13 cellular contexts compared by ENCODE assay signal in genomic region chr5:132782101-132782500, GRCh38. TPM values are rescaled to one million over a fixed set of nuclear protein-coding genes. Genes with fewer than 3 reads are reported as not detected.
DNase-seq lines count a peak whose midpoint lies in the region; ATAC-seq, FAIRE-seq and TF ChIP-seq lines count a peak whose summit lies in the region.
"Had no signal": no experiment of that assay in that cellular context is flagged by ENCODE, and none has a peak within 500 bp of the region (broad histone marks: within the 10 kb centered on the region; RNA-seq: fewer than 3 reads in every experiment).

No MANE protein-coding gene starts in this region.

- intact Hi-C loops in dorsolateral prefrontal cortex (cut with DNase I) = no loop called here

- DNase-seq in HCEC 1CT = peak; percentile 72
- DNase-seq in RCC 7860 (ENCODE audit: low spot score) = peak; percentile 50
- peak in 1 of 10 donors; percentile 41 for DNase-seq in dorsolateral prefrontal cortex
- peak; percentile 46 for DNase-seq in renal cortical epithelial cell (ENCODE audit: low read depth)
- DNase-seq in NCI-H128 (lab: John Stamatoyannopoulos, UW; ENCODE audit: unreplicated experiment) = no peak
- no peak for DNase-seq in SHP77 treated with DMSO at 0.1 percent for 48 hours (lab: John Stamatoyannopoulos, UW)
- no peak for DNase-seq in HAP-1 (ENCODE audit: low spot score in 2 of 2)
- DNase-seq: DMS 273 treated with DMSO at 0.1 percent for 48 hours; NCI-H2081 treated with DMSO at 0.1 percent for 48 hours; stimulated activated naive B cell treated with anti-CD40 and anti-IgM and Interleukin-4, amounts not matched to agents 10 μg/mL and 1 μg/mL and 100 μg/mL, for 72 hours had no signal

- no peaks in the 10 kb centered on the region for H3K36me3 ChIP-seq in HAP-1 (replicated peaks)
- H3K36me3 ChIP-seq: cardiac muscle cell had no signal

- TF ChIP-seq CTCF in dorsolateral prefrontal cortex (IDR thresholded peaks at IDR 0.05 in 54 of 56, conservative IDR thresholded peaks at IDR 0.05 in 2 of 56; ENCODE audit: low read depth in 1 of 56, partially characterized antibody in 56 of 56) = no peak

- ATAC-seq in HG03039 (IDR thresholded peaks at IDR 0.05; ENCODE audit: unreplicated experiment) = no peak
- ATAC-seq: stimulated activated naive B cell treated with anti-CD40 and anti-IgM and Interleukin-4, amounts not matched to agents 10 μg/mL and 1 μg/mL and 100 μg/mL, for 72 hours had no signal

- H3K9me3 ChIP-seq in HAP-1 = no peaks in the 10 kb centered on the region

- in situ Hi-C loops in HAP-1 (cut with MboI; ENCODE audit: low sequenced_read_pairs) = no loop called here

- H3K27ac ChIP-seq in dorsolateral prefrontal cortex = peak overlapping the region in 43 of 59 donors; percentile 2 to 99 (median 52)
- H3K27ac ChIP-seq: cardiac muscle cell, SK-N-MC had no signal

- H3K4me1 ChIP-seq in HAP-1 = no peaks in the 10 kb centered on the region; the same call in 1 of the 2 replicates

- no peaks in the 10 kb centered on the region for H3K27me3 ChIP-seq in dorsolateral prefrontal cortex
- H3K27me3 ChIP-seq in HAP-1 (ENCODE audit: low read depth) = no peaks in the 10 kb centered on the region

- no peak overlapping the region for H3K4me3 ChIP-seq in dorsolateral prefrontal cortex
- H3K4me3 ChIP-seq in HAP-1 = no peak overlapping the region
- H3K4me3 ChIP-seq: cardiac muscle cell, SK-N-MC had no signal

- FAIRE-seq in RCC 7860 (lab: Jason Lieb, UNC) = no peak

RNA-seq across cellular contexts. Expression of gene SEPTIN8, which starts 5.1 kb away (rescaled TPM):
- total RNA-seq in dorsolateral prefrontal cortex = 100 to 1,000 TPM; 221 to 622 (median 319) TPM
- 76.9 and 116 TPM in 2 replicates for total RNA-seq in renal cortical epithelial cell

RNA-seq across cellular contexts. Expression of gene SOWAHA, which starts 31.0 kb away (rescaled TPM):
- total RNA-seq in dorsolateral prefrontal cortex (100 to 1,000 TPM in 3 of 120 experiments, 10 to 100 TPM in 117; 15.4 to 106 (median 48.7) TPM), renal cortical epithelial cell (0.45 TPM in 1 of 2 replicates, not detected in the other)
- total RNA-seq: cardiac muscle cell had no signal

RNA-seq across cellular contexts. Expression of gene CCNI2, which starts 34.9 kb away (rescaled TPM):
- total RNA-seq in dorsolateral prefrontal cortex (1 to 10 TPM in 83 of 120 experiments, under 1 TPM in 36, not detected in 1; 0.26 to 4.5 (median 1.5) TPM), renal cortical epithelial cell (1.1 and 2.3 TPM in 2 replicates)
- total RNA-seq: cardiac muscle cell had no signal

RNA-seq across cellular contexts. Expression of gene KIF3A, which starts 44.8 kb away (rescaled TPM):
- total RNA-seq in dorsolateral prefrontal cortex (100 to 1,000 TPM in 95 of 120 experiments, 10 to 100 TPM in 25; 58.5 to 177 (median 126) TPM), renal cortical epithelial cell (7.6 and 21.5 TPM in 2 replicates)

RNA-seq across cellular contexts. Expression of gene SHROOM1, which starts 48.3 kb away (rescaled TPM):
- 10 to 100 TPM; 14.1 to 91.8 (median 29.3) TPM for total RNA-seq in dorsolateral prefrontal cortex
- total RNA-seq in renal cortical epithelial cell = 3.3 and 4.5 TPM in 2 replicates

Comparison
In these comparisons a context has a peak if more than half of its experiments do, and no peak if none do; other contexts are left out.
1. DNase-seq: peak in HCEC 1CT (single experiment), RCC 7860 (single experiment) and renal cortical epithelial cell (single experiment); none in NCI-H128 (single experiment), SHP77 treated with DMSO at 0.1 percent for 48 hours (single experiment) and HAP-1 (0 of 2).
2. RNA of gene SOWAHA, which starts 31.0 kb away (total RNA-seq): 15.4 to 106 TPM in dorsolateral prefrontal cortex; 0.45 TPM in renal cortical epithelial cell; every median in the first group is over 10 times any median in the second.